In the genomic region with DNA sequence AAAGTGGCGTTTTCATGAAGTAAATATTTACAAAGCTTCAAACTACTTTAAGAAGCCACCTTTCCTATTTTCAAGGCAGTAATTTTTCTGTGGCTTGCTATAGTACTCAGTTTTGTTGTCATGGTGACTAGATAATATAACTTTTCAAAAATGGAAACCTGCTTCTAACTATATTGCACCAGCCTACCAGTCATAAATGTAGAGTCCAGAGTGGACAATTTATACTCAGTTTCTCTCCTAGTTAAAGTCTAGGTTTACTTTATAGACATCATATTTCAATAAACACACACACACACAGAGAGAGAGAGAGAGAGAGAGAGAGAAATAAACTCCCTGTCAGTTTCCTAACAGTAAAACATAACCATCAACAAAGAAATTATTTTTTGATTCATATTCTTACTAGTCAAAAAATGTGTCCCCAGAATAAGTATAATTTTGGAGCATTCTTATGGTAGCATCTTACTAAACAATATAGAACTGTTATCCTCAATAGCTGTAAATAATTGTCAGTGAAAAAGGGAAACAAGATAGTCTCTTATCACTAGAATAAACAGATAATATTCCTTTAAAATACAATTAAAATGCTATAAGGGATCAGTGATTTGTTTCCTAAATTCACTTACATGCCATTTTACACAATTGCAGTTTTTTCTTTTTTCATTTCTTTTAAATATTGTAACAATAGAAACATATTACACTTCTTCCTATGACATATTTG, we compare ENCODE assay signal across 31 cellular contexts.
"Had no signal": no experiment of that assay in that cellular context is flagged by ENCODE, and none has a peak within 500 bp of the region (broad histone marks: within the 10 kb centered on the region; RNA-seq: fewer than 3 reads in every experiment).

No MANE protein-coding gene starts in this region.

- H3K27me3 Mint-ChIP-seq: activated CD4-positive, alpha-beta memory T cell treated with anti-CD3 and anti-CD28 coated beads for 36 hours; brain had no signal

- H3K27ac ChIP-seq: adrenal gland, SJCRH30, SK-N-MC had no signal

- H3K4me3 Mint-ChIP-seq: activated CD4-positive, alpha-beta memory T cell treated with anti-CD3 and anti-CD28 coated beads for 36 hours; activated naive CD4-positive, alpha-beta T cell treated with anti-CD3 and anti-CD28 coated beads for 36 hours; activated T-cell treated with anti-CD3 and anti-CD28 coated beads, Interleukin-2, amount 50 U/mL, for 4 hours; activated T-helper 1 cell treated with anti-CD3 and anti-CD28 coated beads, Interleukin-12 subunit alpha, Interleukin-12 subunit beta, Interleukin-2, Interleukin-4 antibody, amounts not matched to agents 30 ng/mL and 10 ng/mL and 1 ng/mL, durations not matched to agents 14 hours and 24 hours and 36 hours; brain; T-helper 1 cell treated with Interleukin-12 subunit alpha and Interleukin-12 subunit beta and Interleukin-4 antibody, amounts not matched to agents 30 μg/mL and 1 μg/mL, for 36 hours; T-helper 2 cell treated with Interferon-gamma antibody and Interleukin-4, amounts not matched to agents 5 μg/mL and 100 μg/mL, for 36 hours; WTC11 had no signal

- H3K4me1 ChIP-seq: adrenal gland, SJCRH30 had no signal

- H3K4me3 ChIP-seq: adrenal gland, MG63, SJCRH30, SK-N-MC had no signal

- ATAC-seq: activated CD4-positive, CD25-positive, alpha-beta regulatory T cell treated with anti-CD3 and anti-CD28 coated beads, Interleukin-2, amount 50 U/mL, for 24 hours; activated naive CD4-positive, alpha-beta T cell treated with anti-CD3 and anti-CD28 coated beads, Interleukin-2, amount 50 U/mL, for 72 hours; activated T-cell treated with anti-CD3 and anti-CD28 coated beads, Interleukin-2, amount 50 U/mL, for 4 hours; WTC11 had no signal

- H3K27ac Mint-ChIP-seq: activated CD4-positive, alpha-beta memory T cell treated with anti-CD3 and anti-CD28 coated beads for 36 hours; activated naive CD4-positive, alpha-beta T cell treated with anti-CD3 and anti-CD28 coated beads for 36 hours; activated T-helper 1 cell treated with anti-CD3 and anti-CD28 coated beads, Interleukin-12 subunit alpha, Interleukin-12 subunit beta, Interleukin-2, Interleukin-4 antibody, amounts not matched to agents 30 ng/mL and 10 ng/mL and 1 ng/mL, durations not matched to agents 14 hours and 24 hours and 36 hours; T-helper 1 cell treated with Interleukin-12 subunit alpha and Interleukin-12 subunit beta and Interleukin-4 antibody, amounts not matched to agents 30 μg/mL and 1 μg/mL, for 36 hours; T-helper 2 cell treated with Interferon-gamma antibody and Interleukin-4, amounts not matched to agents 5 μg/mL and 100 μg/mL, for 36 hours; WTC11 had no signal

- DNase-seq: activated CD4-positive, alpha-beta memory T cell treated with anti-CD3 and anti-CD28 coated beads for 36 hours; activated CD4-positive, alpha-beta T cell treated with anti-CD3 and anti-CD28 coated beads for 4 hours; activated CD4-positive, alpha-beta T cell treated with anti-CD3 and anti-CD28 coated beads, Interleukin-2, amount 50 U/mL, for 1 hour; activated CD8-positive, alpha-beta memory T cell treated with anti-CD3 and anti-CD28 coated beads, Interleukin-2, amount 50 U/mL, for 4 hours; activated gamma-delta T cell treated with Interleukin-2 at 50 U/mL for 16 hours; activated naive CD4-positive, alpha-beta T cell treated with anti-CD3 and anti-CD28 coated beads for 36 hours; activated T-cell treated with anti-CD3 and anti-CD28 coated beads for 4 hours; activated T-cell treated with anti-CD3 and anti-CD28 coated beads, Interleukin-2, amount 50 U/mL, for 4 hours; adrenal gland; caudate nucleus; MG63; NCI-H1048; NCI-H1105 treated with DMSO at 0.1 percent for 48 hours; NCI-H1436; NCI-H1694; NCI-H2081 treated with DMSO at 0.1 percent for 48 hours; NCI-H345; NCI-H524 treated with DMSO at 0.1 percent for 48 hours; NK-92 treated with Interleukin-12 subunit alpha and Interleukin-12 subunit beta, amount 100 ng/mL, for 24 hours; SHP77 had no signal

- FAIRE-seq: bronchial epithelial cell, TTC549 had no signal

- H3K27me3 ChIP-seq: adrenal gland, MG63, SJCRH30 had no signal

- H3K36me3 ChIP-seq: adrenal gland, MG63, SJCRH30 had no signal

- H3K36me3 Mint-ChIP-seq: activated naive CD4-positive, alpha-beta T cell treated with anti-CD3 and anti-CD28 coated beads, Interleukin-2, amount 50 U/mL, for 72 hours; brain; WTC11 had no signal

- H3K9me3 ChIP-seq: MG63, SJCRH30 had no signal

- H3K9me3 Mint-ChIP-seq: activated CD4-positive, alpha-beta memory T cell treated with anti-CD3 and anti-CD28 coated beads for 36 hours; activated naive CD4-positive, alpha-beta T cell treated with anti-CD3 and anti-CD28 coated beads for 36 hours; activated T-cell treated with anti-CD3 and anti-CD28 coated beads, Interleukin-2, amount 50 U/mL, for 4 hours; activated T-helper 1 cell treated with anti-CD3 and anti-CD28 coated beads, Interleukin-12 subunit alpha, Interleukin-12 subunit beta, Interleukin-2, Interleukin-4 antibody, amounts not matched to agents 30 ng/mL and 10 ng/mL and 1 ng/mL, durations not matched to agents 14 hours and 24 hours and 36 hours; brain; T-helper 1 cell treated with Interleukin-12 subunit alpha and Interleukin-12 subunit beta and Interleukin-4 antibody, amounts not matched to agents 30 μg/mL and 1 μg/mL, for 36 hours; T-helper 2 cell treated with Interferon-gamma antibody and Interleukin-4, amounts not matched to agents 5 μg/mL and 100 μg/mL, for 36 hours had no signal
